ENCODE assay signal across 9 cellular contexts in genomic region chr17:81928497-81929252, GRCh38. TPM values are rescaled to one million over a fixed set of nuclear protein-coding genes. Genes with fewer than 3 reads are reported as not detected.
A peak's percentile ranks its signal among the peaks of the same experiment; 100 is the strongest.
DNase-seq lines count a peak whose midpoint lies in the region; ATAC-seq and TF ChIP-seq lines count a peak whose summit lies in the region.
"Had no signal": no experiment of that assay in that cellular context is flagged by ENCODE, and none has a peak within 500 bp of the region (broad histone marks: within the 10 kb centered on the region; RNA-seq: fewer than 3 reads in every experiment).

No MANE protein-coding gene starts in this region.

- peak overlapping the region; percentile 66 for H3K4me3 Mint-ChIP-seq in MCF 10A (ENCODE audit: unreplicated experiment)

- intact Hi-C loops in MCF 10A (cut with micrococcal nuclease) (no loop called here), mucosa of descending colon (cut with DNase I, micrococcal nuclease) (no loop called here)

- peaks cover 66% of the 10 kb centered on the region for H4K20me1 ChIP-seq in BLaER1

- CTCF ChIA-PET in MCF 10A (lab: Yijun Ruan, JAX) = interaction anchor here (0.8 to 1.3 kb wide), 6 partner anchors 15 to 123 kb away, joined by 3 to 7 read pairs (median 5); partner anchors contain the start of genes GPS1 and RFNG

- peak overlapping the region; percentile 97 for H3K4me3 ChIP-seq in BLaER1
- peak overlapping the region; percentile 73 for H3K4me3 ChIP-seq in HUES48 (ENCODE audit: low read depth, low read length)
- no peak overlapping the region for H3K4me3 ChIP-seq in mucosa of descending colon

- no peak overlapping the region for H3K27ac Mint-ChIP-seq in MCF 10A (ENCODE audit: low read depth, unreplicated experiment)

- H3K4me1 Mint-ChIP-seq in MCF 10A (ENCODE audit: insufficient read depth, unreplicated experiment) = peaks cover 14% of the 10 kb centered on the region

- no peak for TF ChIP-seq CTCF in MCF 10A (IDR thresholded peaks at IDR 0.05; ENCODE audit: unreplicated experiment)
- no peak for TF ChIP-seq CTCF in mucosa of descending colon (IDR thresholded peaks at IDR 0.05)

- H3K27me3 ChIP-seq in BLaER1 (peaks cover 19% of the 10 kb centered on the region), HUES48 (ENCODE audit: control insufficient read depth, insufficient read depth, low read length) (peaks cover 12% of the 10 kb centered on the region; the same call in 1 of the 2 replicates)

- no TSS peak for BruUV-seq in MCF 10A (replicated peaks; lab: Mats Ljungman, UMichigan)

- peak overlapping the region; percentile 91 for H3K9ac ChIP-seq in BLaER1
- 0 out of 2 replicates have a peak overlapping the region, but pooled peaks have one; percentile 41 for H3K9ac ChIP-seq in HUES48 (ENCODE audit: low read depth, low read length)

- H3K9me3 Mint-ChIP-seq in MCF 10A (ENCODE audit: unreplicated experiment) = no peaks in the 10 kb centered on the region

- H3K9me3 ChIP-seq in BLaER1 (no peaks in the 10 kb centered on the region), HUES48 (ENCODE audit: control insufficient read depth, insufficient read depth, low read length) (no peaks in the 10 kb centered on the region), mucosa of descending colon (no peaks in the 10 kb centered on the region)

- peaks cover 74% of the 10 kb centered on the region for H3K4me1 ChIP-seq in BLaER1
- H3K4me1 ChIP-seq in HUES48 (ENCODE audit: control insufficient read depth, insufficient read depth, low read length) = peaks cover 23% of the 10 kb centered on the region
- H3K4me1 ChIP-seq in mucosa of descending colon (ENCODE audit: low read depth) = peaks cover 41% of the 10 kb centered on the region

- H3K4me2 ChIP-seq in BLaER1 = peak overlapping the region; percentile 94

- ATAC-seq in mucosa of descending colon (no peak), HG02678 (IDR thresholded peaks at IDR 0.05; ENCODE audit: unreplicated experiment) (no peak), GM19351 (IDR thresholded peaks at IDR 0.05; ENCODE audit: unreplicated experiment) (no peak)

- H3K27ac ChIP-seq in BLaER1 (peak overlapping the region; percentile 91), HUES48 (ENCODE audit: low read depth, low read length) (no peak overlapping the region)

- H3K36me3 Mint-ChIP-seq in MCF 10A (ENCODE audit: insufficient read depth, unreplicated experiment) = peaks cover 2% of the 10 kb centered on the region

- no peaks in the 10 kb centered on the region for H3K27me3 Mint-ChIP-seq in MCF 10A (ENCODE audit: insufficient read depth, unreplicated experiment)

- DNase-seq in MCF 10A (ENCODE audit: unreplicated experiment) = no peak
- DNase-seq in mucosa of descending colon = peak in 2 of 3 donors; percentile 37 to 56
- DNase-seq in NCI-H774 (lab: John Stamatoyannopoulos, UW) = no peak
- DNase-seq in mesenteric fat pad (ENCODE audit: low spot score) = no peak

- POLR2A ChIA-PET in MCF 10A (lab: Yijun Ruan, JAX) = interaction anchor here (1.0 to 6.3 kb wide), 7 partner anchors 9 to 170 kb away, joined by 4 to 59 read pairs (median 9); partner anchors contain the start of genes CENPX, FASN, LRRC45 and PCYT2

- H3K36me3 ChIP-seq in BLaER1 (peaks cover 9% of the 10 kb centered on the region), HUES48 (ENCODE audit: control insufficient read depth, insufficient read depth, low read length) (peaks cover 8% of the 10 kb centered on the region), mucosa of descending colon (ENCODE audit: low read depth) (no peaks in the 10 kb centered on the region)

RNA-seq across cellular contexts. Expression of gene MAFG, which starts 1.1 kb away (rescaled TPM):
- total RNA-seq in MCF 10A (2022) = 38.1 and 48.9 TPM in 2 replicates
- 10 to 100 TPM; 17.4 to 34.0 (median 21.1) TPM for total RNA-seq in mucosa of descending colon
- 29.7 TPM for total RNA-seq in mesenteric fat pad

RNA-seq across cellular contexts. Expression of gene PYCR1, which starts 8.4 kb away (rescaled TPM):
- 151 and 154 TPM in 2 replicates for total RNA-seq in MCF 10A (2022)
- 10 to 100 TPM; 14.7 to 35.0 (median 28.2) TPM for total RNA-seq in mucosa of descending colon
- total RNA-seq in mesenteric fat pad = 9.5 TPM

RNA-seq across cellular contexts. Expression of gene SIRT7, which starts 10.7 kb away (rescaled TPM):
- 36.6 and 44.8 TPM in 2 replicates for total RNA-seq in MCF 10A (2022)
- 10 to 100 TPM; 50.1 to 83.5 (median 73.7) TPM for total RNA-seq in mucosa of descending colon
- total RNA-seq in mesenteric fat pad = 16.9 TPM

RNA-seq across cellular contexts. Expression of gene PCYT2, which starts 17.5 kb away (rescaled TPM):
- total RNA-seq in MCF 10A (2022) (26.5 and 26.8 TPM in 2 replicates), mucosa of descending colon (10 to 100 TPM; 36.0 to 59.4 (median 58.3) TPM), mesenteric fat pad (33.9 TPM)

RNA-seq across cellular contexts. Expression of gene MYADML2, which starts 18.4 kb away (rescaled TPM):
- total RNA-seq in MCF 10A (2022) (not detected in 2 replicates), mucosa of descending colon (under 1 TPM in 1 of 3 donors, not detected in 2; 0.13 TPM), mesenteric fat pad (not detected)
- total RNA-seq: renal cortical epithelial cell had no signal

Comparison
In these comparisons a context has a peak if more than half of its experiments do, and no peak if none do; other contexts are left out.
1. DNase-seq: peak in mucosa of descending colon (2 of 3); none in MCF 10A (single experiment), NCI-H774 (single experiment) and mesenteric fat pad (single experiment).